ENCODE assay signal across 8 cellular contexts in genomic region chr10:16891375-16892313, GRCh38.
DNase-seq lines count a peak whose midpoint lies in the region; ATAC-seq and TF ChIP-seq lines count a peak whose summit lies in the region.

No MANE protein-coding gene starts in this region.

- DNase-seq in NOMO-1 treated with dmso at 0.1 percent for 144 hours (lab: John Stamatoyannopoulos, UW; ENCODE audit: unreplicated experiment) (peak; percentile 21), posterior vena cava (ENCODE audit: low spot score) (peak; percentile 86), aorta (peak; percentile 51 to 83), SKM-1 (lab: John Stamatoyannopoulos, UW; ENCODE audit: unreplicated experiment) (no peak), NCI-H2227 (lab: John Stamatoyannopoulos, UW; ENCODE audit: unreplicated experiment) (no peak)
- peak; percentile 64 for DNase-seq in activated T-cell treated with anti-CD3 and anti-CD28 coated beads, Interleukin-2, amount 50 U/mL, for 24 hours

- H3K27ac ChIP-seq in gastroesophageal sphincter: peak overlapping the region in 3 of 4 donors; percentile 24 to 40 (median 24)
- H3K27ac ChIP-seq in aorta (ENCODE audit: low read depth in 1 of 2, low read length in 2 of 2): no peak overlapping the region

- H3K27me3 ChIP-seq in gastroesophageal sphincter (no peaks in the 10 kb centered on the region), aorta (ENCODE audit: control insufficient read depth in 1 of 2, insufficient read depth in 2 of 2, low read length in 1 of 2) (no peaks in the 10 kb centered on the region)

- TF ChIP-seq EP300 in gastroesophageal sphincter (IDR thresholded peaks at IDR 0.05): no peak

- H3K4me3 ChIP-seq in gastroesophageal sphincter (no peak overlapping the region), aorta (ENCODE audit: low read length in 2 of 2) (no peak overlapping the region)

- H3K36me3 ChIP-seq in gastroesophageal sphincter (no peaks in the 10 kb centered on the region), aorta (ENCODE audit: control insufficient read depth in 1 of 2, insufficient read depth in 2 of 2, low read length in 1 of 2) (no peaks in the 10 kb centered on the region)

- 30 to 54% methylated on average over 12 of the region's 12 CpGs for WGBS in gastroesophageal sphincter (ENCODE audit: low coverage in 1 of 2), 2 donors
- WGBS in aorta, 2 donors: 53 to 54% methylated on average over 12 of the region's 12 CpGs

- no peaks in the 10 kb centered on the region for H3K36me3 Mint-ChIP-seq in activated T-cell treated with anti-CD3 and anti-CD28 coated beads, Interleukin-2, amount 50 U/mL, for 24 hours (ENCODE audit: low read depth)

- peaks cover 0 to 11% (median 0%) of the 10 kb centered on the region in 3 donors for H3K4me1 ChIP-seq in gastroesophageal sphincter
- peaks cover 0 to 4% of the 10 kb centered on the region in 2 donors for H3K4me1 ChIP-seq in aorta (ENCODE audit: control insufficient read depth in 1 of 2, insufficient read depth in 2 of 2, low read length in 2 of 2)

- intact Hi-C loops in posterior vena cava (cut with DNase I) (no loop called here), aorta (cut with DNase I) (no loop called here)

- H3K9me3 Mint-ChIP-seq in activated T-cell treated with anti-CD3 and anti-CD28 coated beads, Interleukin-2, amount 50 U/mL, for 24 hours: peaks cover 6% of the 10 kb centered on the region

- H3K9me3 ChIP-seq in gastroesophageal sphincter (no peaks in the 10 kb centered on the region), aorta (ENCODE audit: control insufficient read depth, low read length) (no peaks in the 10 kb centered on the region)

- H3K27ac Mint-ChIP-seq in activated T-cell treated with anti-CD3 and anti-CD28 coated beads, Interleukin-2, amount 50 U/mL, for 24 hours: peak overlapping the region; percentile 89

- TF ChIP-seq POLR2A in gastroesophageal sphincter (IDR thresholded peaks at IDR 0.05): no peak

- H3K4me1 Mint-ChIP-seq in activated T-cell treated with anti-CD3 and anti-CD28 coated beads, Interleukin-2, amount 50 U/mL, for 24 hours (ENCODE audit: low read depth): peaks cover 16% of the 10 kb centered on the region

- no peaks in the 10 kb centered on the region for H3K27me3 Mint-ChIP-seq in activated T-cell treated with anti-CD3 and anti-CD28 coated beads, Interleukin-2, amount 50 U/mL, for 24 hours

- ATAC-seq in GM18909 (IDR thresholded peaks at IDR 0.05; ENCODE audit: poor library complexity, unreplicated experiment) (peak; percentile 77), gastroesophageal sphincter (peak; percentile 82), aorta (ENCODE audit: low FRiP score) (peak; percentile 91)

- peak overlapping the region; percentile 56 for H3K4me3 Mint-ChIP-seq in activated T-cell treated with anti-CD3 and anti-CD28 coated beads, Interleukin-2, amount 50 U/mL, for 24 hours

- TF ChIP-seq CTCF in gastroesophageal sphincter (IDR thresholded peaks at IDR 0.05): peak in 3 of 4 experiments; percentile 45 to 67 (median 45)

Comparison
In these comparisons a context has a peak if more than half of its experiments do, and no peak if none do; other contexts are left out.
1. DNase-seq: peak in NOMO-1 treated with dmso at 0.1 percent for 144 hours (single experiment), activated T-cell treated with anti-CD3 and anti-CD28 coated beads, Interleukin-2, amount 50 U/mL, for 24 hours (single experiment), posterior vena cava (single experiment) and aorta (2 of 2); none in SKM-1 (single experiment) and NCI-H2227 (single experiment).
2. H3K27ac ChIP-seq: peak in gastroesophageal sphincter (3 of 4); none in aorta (0 of 2).
3. Peak in every context shown above with its lines, with median percentiles within 50 percentile points of each other: ATAC-seq.